ENCODE assay signal across 8 cellular contexts in genomic region chr21:42923553-42924432, GRCh38. TPM values are rescaled to one million over a fixed set of nuclear protein-coding genes. Genes with fewer than 3 reads are reported as not detected.
DNase-seq lines count a peak whose midpoint lies in the region; ATAC-seq and TF ChIP-seq lines count a peak whose summit lies in the region.

No MANE protein-coding gene starts in this region.

- peak overlapping the region; percentile 94 for H2AFZ ChIP-seq in ACC112 (ENCODE audit: low read length, unreplicated experiment)
- H2AFZ ChIP-seq in Loucy (ENCODE audit: low read length), result peak overlapping the region; percentile 66

- POLR2A ChIA-PET in RWPE1 (lab: Yijun Ruan, JAX; ENCODE audit: low non-redundant PET), result no interaction called here

- CTCF ChIA-PET in RWPE1 (lab: Yijun Ruan, JAX), result interaction anchor here (0.6 kb wide), 1 partner anchor 32 kb away, joined by 3 read pairs; no protein-coding TSS in a partner anchor

- peak overlapping the region; percentile 72 for H3K4me2 ChIP-seq in Loucy (ENCODE audit: low read depth, low read length, poor library complexity, severe bottlenecking)

- H3K27ac ChIP-seq in ACC112 (ENCODE audit: low read depth, low read length) (no peak overlapping the region), RWPE1 (peak overlapping the region; percentile 75)

- peak overlapping the region; percentile 93 for H3K27ac Mint-ChIP-seq in activated T-helper 17 cell treated with anti-CD3 and anti-CD28 coated beads, Interleukin-2, amount 50 U/mL, for 72 hours
- H3K27ac Mint-ChIP-seq in neural crest cell (ENCODE audit: unreplicated experiment), result peak overlapping the region; percentile 86
- peak overlapping the region; percentile 14 to 95 for H3K27ac Mint-ChIP-seq in stimulated activated naive CD8-positive, alpha-beta T cell treated with anti-CD3 and anti-CD28 coated beads, Interleukin-15, amount 100 ng/mL, for 72 hours

- peak overlapping the region; percentile 68 for H3K4me3 Mint-ChIP-seq in activated T-helper 17 cell treated with anti-CD3 and anti-CD28 coated beads, Interleukin-2, amount 50 U/mL, for 72 hours
- peak overlapping the region; percentile 67 for H3K4me3 Mint-ChIP-seq in neural crest cell
- peak overlapping the region; percentile 55 to 61 for H3K4me3 Mint-ChIP-seq in stimulated activated naive CD8-positive, alpha-beta T cell treated with anti-CD3 and anti-CD28 coated beads, Interleukin-15, amount 100 ng/mL, for 72 hours

- H3K4me3 ChIP-seq in ACC112 (ENCODE audit: low read depth, low read length) (peak overlapping the region; percentile 31; the same call in 1 of the 2 replicates), Loucy (ENCODE audit: low read length, poor library complexity, severe bottlenecking) (peak overlapping the region; percentile 64), fibroblast of villous mesenchyme (ENCODE audit: low read depth, low read length) (peak overlapping the region; percentile 49)

- no peaks in the 10 kb centered on the region for H3K36me3 Mint-ChIP-seq in activated T-helper 17 cell treated with anti-CD3 and anti-CD28 coated beads, Interleukin-2, amount 50 U/mL, for 72 hours (ENCODE audit: low read depth)
- peaks cover 2% of the 10 kb centered on the region for H3K36me3 Mint-ChIP-seq in neural crest cell (ENCODE audit: low read depth)

- DNase-seq in RWPE1 (ENCODE audit: low spot score), result peak; percentile 84
- DNase-seq in fibroblast of villous mesenchyme (ENCODE audit: low read depth), result peak; percentile 95
- DNase-seq in neural crest cell (ENCODE audit: low read depth, low spot score), result peak; percentile 57
- DNase-seq in stimulated activated naive CD8-positive, alpha-beta T cell treated with anti-CD3 and anti-CD28 coated beads, Interleukin-15, amount 100 ng/mL, for 72 hours, result peak; percentile 80 to 84

- H3K79me2 ChIP-seq in ACC112 (ENCODE audit: control insufficient read depth, insufficient read depth, low read length, unreplicated experiment), result no peaks in the 10 kb centered on the region
- no peaks in the 10 kb centered on the region; the same call in 1 of the 2 replicates for H3K79me2 ChIP-seq in Loucy (ENCODE audit: insufficient read depth, low read length)

- H3K9me3 ChIP-seq in Loucy (ENCODE audit: insufficient read depth, low read depth, low read length), result no peaks in the 10 kb centered on the region

- no peaks in the 10 kb centered on the region for H3F3A ChIP-seq in Loucy (ENCODE audit: low read depth)

- no peaks in the 10 kb centered on the region for H3K36me3 ChIP-seq in ACC112 (ENCODE audit: insufficient read depth, low read length)
- no peaks in the 10 kb centered on the region for H3K36me3 ChIP-seq in Loucy (ENCODE audit: insufficient read depth, low read length)

- H3K9me3 Mint-ChIP-seq in activated T-helper 17 cell treated with anti-CD3 and anti-CD28 coated beads, Interleukin-2, amount 50 U/mL, for 72 hours, result no peaks in the 10 kb centered on the region
- H3K9me3 Mint-ChIP-seq in neural crest cell, result peaks cover 4% of the 10 kb centered on the region
- no peaks in the 10 kb centered on the region for H3K9me3 Mint-ChIP-seq in stimulated activated naive CD8-positive, alpha-beta T cell treated with anti-CD3 and anti-CD28 coated beads, Interleukin-15, amount 100 ng/mL, for 72 hours

- H3K27me3 Mint-ChIP-seq in activated T-helper 17 cell treated with anti-CD3 and anti-CD28 coated beads, Interleukin-2, amount 50 U/mL, for 72 hours, result no peaks in the 10 kb centered on the region
- no peaks in the 10 kb centered on the region for H3K27me3 Mint-ChIP-seq in neural crest cell (ENCODE audit: low read depth)
- no peaks in the 10 kb centered on the region for H3K27me3 Mint-ChIP-seq in stimulated activated naive CD8-positive, alpha-beta T cell treated with anti-CD3 and anti-CD28 coated beads, Interleukin-15, amount 100 ng/mL, for 72 hours

- H3K4me1 ChIP-seq in ACC112 (ENCODE audit: control insufficient read depth, insufficient read depth, low read length, unreplicated experiment), result peaks cover 10% of the 10 kb centered on the region
- peaks cover 23% of the 10 kb centered on the region for H3K4me1 ChIP-seq in Loucy (ENCODE audit: insufficient read depth, low read length, poor library complexity, severe bottlenecking)

- no peaks in the 10 kb centered on the region for H3K9me2 ChIP-seq in Loucy (replicated peaks; ENCODE audit: low read depth, low read length)

- H4K20me1 ChIP-seq in Loucy (ENCODE audit: insufficient read depth, low read length, poor library complexity, severe bottlenecking), result no peaks in the 10 kb centered on the region

- peak overlapping the region; percentile 72 for H3K9ac ChIP-seq in Loucy (ENCODE audit: low read depth, low read length, poor library complexity, severe bottlenecking)

- TF ChIP-seq CTCF in Loucy (conservative IDR thresholded peaks at IDR 0.05; ENCODE audit: low read length) (peak; percentile 85), RWPE1 (conservative IDR thresholded peaks at IDR 0.05; ENCODE audit: low read depth) (peak; percentile 87), fibroblast of villous mesenchyme (IDR thresholded peaks at IDR 0.05; ENCODE audit: insufficient read depth, low read depth, low read length) (peak; percentile 95), neural crest cell (conservative IDR thresholded peaks at IDR 0.05) (peak; percentile 76)

- H3K27me3 ChIP-seq in ACC112 (ENCODE audit: insufficient read depth, low read length) (no peaks in the 10 kb centered on the region), Loucy (ENCODE audit: insufficient read depth, low read length, poor library complexity, severe bottlenecking) (no peaks in the 10 kb centered on the region)

- H3K4me1 Mint-ChIP-seq in activated T-helper 17 cell treated with anti-CD3 and anti-CD28 coated beads, Interleukin-2, amount 50 U/mL, for 72 hours, result peaks cover 13% of the 10 kb centered on the region
- peaks cover 21% of the 10 kb centered on the region for H3K4me1 Mint-ChIP-seq in neural crest cell
- H3K4me1 Mint-ChIP-seq in stimulated activated naive CD8-positive, alpha-beta T cell treated with anti-CD3 and anti-CD28 coated beads, Interleukin-15, amount 100 ng/mL, for 72 hours, result peaks cover 16% of the 10 kb centered on the region

- ATAC-seq in GM19035 (IDR thresholded peaks at IDR 0.05; ENCODE audit: unreplicated experiment), result peak; percentile 50
- peak; percentile 99 for ATAC-seq in activated T-helper 17 cell treated with anti-CD3 and anti-CD28 coated beads, Interleukin-2, amount 50 U/mL, for 72 hours (replicated peaks)
- peak; percentile 99 for ATAC-seq in stimulated activated naive CD8-positive, alpha-beta T cell treated with anti-CD3 and anti-CD28 coated beads, Interleukin-15, amount 100 ng/mL, for 72 hours

RNA-seq across cellular contexts. Expression of gene ERVH48-1, which starts 1.6 kb away (rescaled TPM):
- under 1 TPM; 0.13 to 0.29 TPM for total RNA-seq in activated T-helper 17 cell treated with anti-CD3 and anti-CD28 coated beads, Interleukin-2, amount 50 U/mL, for 72 hours
- total RNA-seq in fibroblast of villous mesenchyme (under 0.01 TPM in 1 of 2 replicates, not detected in the other), neural crest cell (not detected in 2 replicates)

RNA-seq across cellular contexts. Expression of gene NDUFV3, which starts 30.7 kb away (rescaled TPM):
- 10 to 100 TPM; 18.8 to 30.6 TPM for total RNA-seq in activated T-helper 17 cell treated with anti-CD3 and anti-CD28 coated beads, Interleukin-2, amount 50 U/mL, for 72 hours
- total RNA-seq in fibroblast of villous mesenchyme (44.0 and 61.8 TPM in 2 replicates), neural crest cell (38.1 and 38.5 TPM in 2 replicates)

RNA-seq across cellular contexts. Expression of gene WDR4, which starts 44.5 kb away (rescaled TPM):
- total RNA-seq in activated T-helper 17 cell treated with anti-CD3 and anti-CD28 coated beads, Interleukin-2, amount 50 U/mL, for 72 hours, result 10 to 100 TPM; 20.1 to 52.0 TPM
- total RNA-seq in fibroblast of villous mesenchyme, result 14.2 and 15.1 TPM in 2 replicates
- 36.0 and 38.0 TPM in 2 replicates for total RNA-seq in neural crest cell

RNA-seq across cellular contexts. Expression of gene PKNOX1, which starts 50.6 kb away (rescaled TPM):
- total RNA-seq in activated T-helper 17 cell treated with anti-CD3 and anti-CD28 coated beads, Interleukin-2, amount 50 U/mL, for 72 hours, result 10 to 100 TPM; 18.0 to 29.6 TPM
- 12.2 and 16.8 TPM in 2 replicates for total RNA-seq in fibroblast of villous mesenchyme
- 13.6 and 19.3 TPM in 2 replicates for total RNA-seq in neural crest cell
